In the genomic region with DNA sequence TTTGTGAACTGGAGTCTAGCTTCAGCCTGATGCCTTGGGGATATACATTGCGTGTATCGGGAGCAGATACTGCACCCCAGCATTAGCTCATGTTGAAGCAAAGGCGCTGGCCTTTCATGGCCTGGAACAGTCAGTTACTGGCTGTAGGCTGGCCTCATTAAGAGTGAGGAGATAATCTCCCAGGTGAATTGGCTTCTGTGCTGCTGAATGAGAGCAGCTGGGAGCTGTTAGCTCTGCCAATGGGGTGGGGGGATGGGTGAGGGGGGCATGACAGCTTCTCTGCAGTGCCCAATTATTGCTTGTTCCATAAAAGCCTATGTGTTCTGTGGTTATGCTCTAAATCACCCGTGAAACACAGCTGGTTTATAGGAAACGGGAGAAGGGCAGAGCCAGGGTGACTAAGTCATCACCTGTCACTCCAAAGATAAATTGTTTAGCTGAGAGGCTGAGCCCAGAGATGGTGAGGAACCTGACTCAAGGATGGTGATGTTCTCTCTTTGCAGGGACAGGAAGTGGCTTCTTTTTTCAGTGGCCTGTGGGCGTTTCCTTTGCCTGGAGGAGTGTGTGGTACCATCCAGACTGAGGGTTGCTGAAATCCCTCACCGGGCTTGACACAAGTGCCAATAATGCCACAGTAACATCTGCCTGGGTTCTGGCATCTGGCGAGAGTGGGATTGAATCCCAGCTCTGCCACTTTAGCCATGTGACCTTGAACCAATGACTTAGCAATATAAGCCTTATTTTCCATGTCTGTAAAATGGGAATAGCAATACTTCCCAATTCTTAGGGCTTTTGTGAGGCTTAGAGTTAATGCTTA, we compare ENCODE assay signal across 8 cellular contexts.
DNase-seq lines count a peak whose midpoint lies in the region; ATAC-seq, FAIRE-seq and TF ChIP-seq lines count a peak whose summit lies in the region.

No MANE protein-coding gene starts in this region.

- CTCF ChIA-PET in CD4-positive, alpha-beta memory T cell (lab: Charles Lee; ENCODE audit: partially characterized antibody) = interaction anchor here (0.6 to 2.4 kb wide), 10 partner anchors 8 to 320 kb away, joined by 3 to 13 read pairs (median 4); no protein-coding TSS in a partner anchor

- H3K36me3 Mint-ChIP-seq in CD4-positive, alpha-beta memory T cell = no peaks in the 10 kb centered on the region
- H3K36me3 Mint-ChIP-seq in glutamatergic neuron (ENCODE audit: unreplicated experiment) = no peaks in the 10 kb centered on the region

- POLR2A ChIA-PET in CD4-positive, alpha-beta memory T cell (lab: Charles Lee; ENCODE audit: partially characterized antibody) = interaction anchor here (0.5 to 4.2 kb wide), 15 partner anchors 14 to 320 kb away, joined by 3 to 33 read pairs (median 5); no protein-coding TSS in a partner anchor

- H3K36me3 ChIP-seq in CD4-positive, alpha-beta memory T cell (ENCODE audit: insufficient read depth, low read length) = no peaks in the 10 kb centered on the region

- TF ChIP-seq CTCF in glutamatergic neuron (IDR thresholded peaks at IDR 0.05; ENCODE audit: partially characterized antibody, unreplicated experiment) = no peak

- peak overlapping the region in 5 of 8 donors; percentile 3 to 56 (median 47) for H3K4me3 Mint-ChIP-seq in CD4-positive, alpha-beta memory T cell
- H3K4me3 Mint-ChIP-seq in glutamatergic neuron (ENCODE audit: unreplicated experiment) = peak overlapping the region; percentile 79

- H3K9me3 Mint-ChIP-seq in CD4-positive, alpha-beta memory T cell = no peaks in the 10 kb centered on the region
- peaks cover 3% of the 10 kb centered on the region for H3K9me3 Mint-ChIP-seq in glutamatergic neuron (ENCODE audit: unreplicated experiment)

- H3K4me1 ChIP-seq in CD4-positive, alpha-beta memory T cell (ENCODE audit: insufficient read depth, low read length) = peaks cover 17% of the 10 kb centered on the region

- no peaks in the 10 kb centered on the region for H3K27me3 ChIP-seq in CD4-positive, alpha-beta memory T cell (ENCODE audit: insufficient read depth, low read length)

- H3K27ac ChIP-seq in CD4-positive, alpha-beta memory T cell (ENCODE audit: low read depth, low read length) = peak overlapping the region; percentile 6

- peaks cover 12 to 31% (median 24%) of the 10 kb centered on the region in 4 donors for H3K4me1 Mint-ChIP-seq in CD4-positive, alpha-beta memory T cell
- H3K4me1 Mint-ChIP-seq in glutamatergic neuron (ENCODE audit: low read depth, unreplicated experiment) = peaks cover 33% of the 10 kb centered on the region

- H3K9me3 ChIP-seq in CD4-positive, alpha-beta memory T cell (ENCODE audit: control insufficient read depth in 1 of 2, low read length in 2 of 2) = no peaks in the 10 kb centered on the region

- H3K27me3 Mint-ChIP-seq in CD4-positive, alpha-beta memory T cell = no peaks in the 10 kb centered on the region
- no peaks in the 10 kb centered on the region for H3K27me3 Mint-ChIP-seq in glutamatergic neuron (ENCODE audit: unreplicated experiment)

- FAIRE-seq in RCC 7860 (lab: Jason Lieb, UNC) = peak; percentile 99

- H3K4me3 ChIP-seq in CD4-positive, alpha-beta memory T cell (ENCODE audit: low read length in 2 of 2) = no peak overlapping the region

- peak overlapping the region; percentile 65 to 88 (median 85) for H3K27ac Mint-ChIP-seq in CD4-positive, alpha-beta memory T cell
- peak overlapping the region; percentile 99 for H3K27ac Mint-ChIP-seq in glutamatergic neuron (ENCODE audit: unreplicated experiment)

- peak; percentile 64 for ATAC-seq in GM19467 (IDR thresholded peaks at IDR 0.05; ENCODE audit: unreplicated experiment)
- peak; percentile 40 for ATAC-seq in HG03575 (IDR thresholded peaks at IDR 0.05; ENCODE audit: extremely low read depth, insufficient number of reproducible peaks, low FRiP score, unreplicated experiment)

- intact Hi-C loops in CD4-positive, alpha-beta memory T cell (cut with micrococcal nuclease) = loop anchor here (1.0 to 2.0 kb wide), 2 partner anchors 15 to 27 kb away; no protein-coding TSS in a partner anchor

- peak; percentile 64 to 81 (median 68) for DNase-seq in CD4-positive, alpha-beta memory T cell
- DNase-seq in RCC 7860 (ENCODE audit: low spot score) (peak; percentile 100), activated T-cell treated with anti-CD3 and anti-CD28 coated beads for 48 hours (ENCODE audit: low read depth) (peak; percentile 67), glutamatergic neuron (peak; percentile 44), epidermal melanocyte (ENCODE audit: insufficient read length, low spot score) (no peak)
- peak; percentile 76 to 78 for DNase-seq in stimulated activated CD4-positive, alpha-beta T cell treated with anti-CD3 and anti-CD28 coated beads, Interleukin-15, amount 100 ng/mL, for 48 hours (ENCODE audit: low read depth in 2 of 2)
